In genomic region chr15:58443291-58443690, GRCh38 we compare ENCODE assay signal across 28 cellular contexts. TPM values are rescaled to one million over a fixed set of nuclear protein-coding genes. Genes with fewer than 3 reads are reported as not detected.
DNase-seq lines count a peak whose midpoint lies in the region; ATAC-seq and TF ChIP-seq lines count a peak whose summit lies in the region.
"Had no signal": no experiment of that assay in that cellular context is flagged by ENCODE, and none has a peak within 500 bp of the region (broad histone marks: within the 10 kb centered on the region; RNA-seq: fewer than 3 reads in every experiment).

No MANE protein-coding gene starts in this region.

- peak overlapping the region; percentile 75 for H3K27ac Mint-ChIP-seq in activated naive CD8-positive, alpha-beta T cell treated with anti-CD3 and anti-CD28 coated beads, Interleukin-2, amount 10 ng/mL, durations not matched to agents 7 days and 5 days
- H3K27ac Mint-ChIP-seq in activated naive CD8-positive, alpha-beta T cell treated with anti-CD3 and anti-CD28 coated beads for 36 hours: no peak overlapping the region
- H3K27ac Mint-ChIP-seq: CD8-positive, alpha-beta T cell had no signal

- TF ChIP-seq CTCF in RWPE2 (IDR thresholded peaks at IDR 0.05; ENCODE audit: poor library complexity, severe bottlenecking) (no peak), foreskin keratinocyte (conservative IDR thresholded peaks at IDR 0.05) (no peak)

- H3K27me3 Mint-ChIP-seq in activated naive CD8-positive, alpha-beta T cell treated with anti-CD3 and anti-CD28 coated beads, Interleukin-2, amount 10 ng/mL, durations not matched to agents 7 days and 5 days: no peaks in the 10 kb centered on the region
- no peaks in the 10 kb centered on the region for H3K27me3 Mint-ChIP-seq in activated naive CD8-positive, alpha-beta T cell treated with anti-CD3 and anti-CD28 coated beads for 36 hours

- peaks cover 36% of the 10 kb centered on the region for H3K4me1 ChIP-seq in RWPE2 (ENCODE audit: insufficient read depth, poor library complexity, severe bottlenecking)
- peaks cover 35% of the 10 kb centered on the region for H3K4me1 ChIP-seq in foreskin keratinocyte

- H3K9me3 ChIP-seq in RWPE2 (ENCODE audit: severe bottlenecking): no peaks in the 10 kb centered on the region
- H3K9me3 ChIP-seq: adrenal gland, heart left ventricle had no signal

- no peaks in the 10 kb centered on the region for H3K9me3 Mint-ChIP-seq in activated naive CD8-positive, alpha-beta T cell treated with anti-CD3 and anti-CD28 coated beads, Interleukin-2, amount 10 ng/mL, durations not matched to agents 7 days and 5 days
- peaks cover 1% of the 10 kb centered on the region for H3K9me3 Mint-ChIP-seq in activated naive CD8-positive, alpha-beta T cell treated with anti-CD3 and anti-CD28 coated beads for 36 hours
- H3K9me3 Mint-ChIP-seq: brain; CD8-positive, alpha-beta T cell had no signal

- peak overlapping the region; percentile 86 for H3K27ac ChIP-seq in RWPE2 (ENCODE audit: poor library complexity, severe bottlenecking)
- H3K27ac ChIP-seq in foreskin keratinocyte: peak overlapping the region; percentile 95
- H3K27ac ChIP-seq: adrenal gland, heart left ventricle, KMS-11 had no signal

- ATAC-seq in activated naive CD8-positive, alpha-beta T cell treated with anti-CD3 and anti-CD28 coated beads, Interleukin-2, amount 10 ng/mL, durations not matched to agents 7 days and 5 days (ENCODE audit: low read depth): no peak
- ATAC-seq in RWPE2 (ENCODE audit: low read depth): no peak
- ATAC-seq in foreskin keratinocyte: no peak
- ATAC-seq in HG03095 (IDR thresholded peaks at IDR 0.05; ENCODE audit: unreplicated experiment): no peak
- ATAC-seq: CD8-positive, alpha-beta T cell; heart left ventricle; left cardiac atrium; right cardiac atrium had no signal

- no peak overlapping the region for H3K4me3 Mint-ChIP-seq in activated naive CD8-positive, alpha-beta T cell treated with anti-CD3 and anti-CD28 coated beads, Interleukin-2, amount 10 ng/mL, durations not matched to agents 7 days and 5 days
- H3K4me3 Mint-ChIP-seq in activated naive CD8-positive, alpha-beta T cell treated with anti-CD3 and anti-CD28 coated beads for 36 hours: no peak overlapping the region
- H3K4me3 Mint-ChIP-seq: brain; CD8-positive, alpha-beta T cell had no signal

- DNase-seq in activated naive CD8-positive, alpha-beta T cell treated with anti-CD3 and anti-CD28 coated beads, Interleukin-2, amount 10 ng/mL, durations not matched to agents 7 days and 5 days: no peak
- DNase-seq in activated naive CD8-positive, alpha-beta T cell treated with anti-CD3 and anti-CD28 coated beads for 36 hours: no peak
- no peak for DNase-seq in RWPE2 (ENCODE audit: low spot score)
- DNase-seq in foreskin keratinocyte: no peak
- DNase-seq in hypothalamus (lab: John Stamatoyannopoulos, UW): no peak
- no peak for DNase-seq in SHP77 treated with DMSO at 0.1 percent for 48 hours (lab: John Stamatoyannopoulos, UW)
- DNase-seq in GM19240 (ENCODE audit: insufficient read length, low spot score): no peak
- DNase-seq: activated CD4-positive, alpha-beta T cell treated with anti-CD3 and anti-CD28 coated beads for 4 hours; activated gamma-delta T cell; activated T-cell treated with anti-CD3 and anti-CD28 coated beads, Interleukin-2, amount 50 U/mL, for 1 hour; adrenal gland; CD8-positive, alpha-beta T cell; DMS153; heart left ventricle; left cardiac atrium; mammary epithelial cell; MM.1S; NCI-H1417 treated with DMSO at 0.1 percent for 48 hours; NCI-H2081; NCI-H345; right cardiac atrium; stimulated activated CD4-positive, alpha-beta T cell treated with anti-CD3 and anti-CD28 coated beads, Interleukin-2, amount 100 ng/mL, for 48 hours had no signal

- no peak overlapping the region for H3K4me3 ChIP-seq in RWPE2 (ENCODE audit: severe bottlenecking)
- H3K4me3 ChIP-seq: adrenal gland, heart left ventricle had no signal

- H3K4me1 Mint-ChIP-seq in activated naive CD8-positive, alpha-beta T cell treated with anti-CD3 and anti-CD28 coated beads, Interleukin-2, amount 10 ng/mL, durations not matched to agents 7 days and 5 days: peaks cover 48% of the 10 kb centered on the region
- H3K4me1 Mint-ChIP-seq in activated naive CD8-positive, alpha-beta T cell treated with anti-CD3 and anti-CD28 coated beads for 36 hours: peaks cover 42% of the 10 kb centered on the region

- H3K36me3 ChIP-seq in RWPE2 (ENCODE audit: low read depth): no peaks in the 10 kb centered on the region
- H3K36me3 ChIP-seq: adrenal gland, heart left ventricle had no signal

- H3K27me3 ChIP-seq in RWPE2 (ENCODE audit: insufficient read depth, poor library complexity, severe bottlenecking): no peaks in the 10 kb centered on the region
- H3K27me3 ChIP-seq in foreskin keratinocyte: no peaks in the 10 kb centered on the region
- H3K27me3 ChIP-seq: adrenal gland, heart left ventricle had no signal

- peaks cover 27% of the 10 kb centered on the region for H3K36me3 Mint-ChIP-seq in activated naive CD8-positive, alpha-beta T cell treated with anti-CD3 and anti-CD28 coated beads, Interleukin-2, amount 10 ng/mL, durations not matched to agents 7 days and 5 days
- peaks cover 3% of the 10 kb centered on the region for H3K36me3 Mint-ChIP-seq in activated naive CD8-positive, alpha-beta T cell treated with anti-CD3 and anti-CD28 coated beads for 36 hours
- H3K36me3 Mint-ChIP-seq: brain; CD8-positive, alpha-beta T cell had no signal

- POLR2A ChIA-PET in activated naive CD8-positive, alpha-beta T cell treated with anti-CD3 and anti-CD28 coated beads, Interleukin-2, amount 10 ng/mL, durations not matched to agents 7 days and 5 days (lab: Charles Lee): interaction anchor here (1.7 kb wide), 1 partner anchor 15 kb away, joined by 4 read pairs; no protein-coding TSS in a partner anchor

RNA-seq across cellular contexts. Expression of gene LIPC, which starts 11.5 kb away (rescaled TPM):
- 1 to 10 TPM; 7.4 to 9.0 TPM for total RNA-seq in activated naive CD8-positive, alpha-beta T cell treated with anti-CD3 and anti-CD28 coated beads, Interleukin-2, amount 10 ng/mL, durations not matched to agents 7 days and 5 days
- 1 to 10 TPM; 1.5 to 1.8 TPM for total RNA-seq in activated naive CD8-positive, alpha-beta T cell treated with anti-CD3 and anti-CD28 coated beads for 36 hours
- total RNA-seq in foreskin keratinocyte: not detected in 2 replicates
- polyA plus RNA-seq in foreskin keratinocyte: not detected in 2 replicates
- total RNA-seq: cerebellum, H1, mammary epithelial cell had no signal
- polyA plus RNA-seq: H1, mammary epithelial cell, neural cell had no signal
